ENCODE assay signal across 18 cellular contexts in genomic region chr1:228096416-228097332, GRCh38. TPM values are rescaled to one million over a fixed set of nuclear protein-coding genes. Genes with fewer than 3 reads are reported as not detected.
DNase-seq lines count a peak whose midpoint lies in the region; ATAC-seq and TF ChIP-seq lines count a peak whose summit lies in the region.
"Had no signal": no experiment of that assay in that cellular context is flagged by ENCODE, and none has a peak within 500 bp of the region (broad histone marks: within the 10 kb centered on the region; RNA-seq: fewer than 3 reads in every experiment).

No MANE protein-coding gene starts in this region.

- H3K9me3 ChIP-seq in upper lobe of right lung: peaks cover 5% of the 10 kb centered on the region
- H3K9me3 ChIP-seq: ovary had no signal

- H3K27me3 ChIP-seq in upper lobe of right lung: no peaks in the 10 kb centered on the region
- H3K27me3 ChIP-seq: heart right ventricle, ovary, uterus had no signal

- H3K4me1 ChIP-seq in upper lobe of right lung: peaks cover 26% of the 10 kb centered on the region

- no peak overlapping the region for H3K27ac ChIP-seq in upper lobe of right lung
- H3K27ac ChIP-seq: heart right ventricle, ovary, uterus had no signal

- peaks cover 8 to 10% of the 10 kb centered on the region in 2 donors for H3K9me3 Mint-ChIP-seq in activated naive CD4-positive, alpha-beta T cell treated with anti-CD3 and anti-CD28 coated beads, Interleukin-2, amount 50 U/mL, for 72 hours

- ATAC-seq in activated naive CD4-positive, alpha-beta T cell treated with anti-CD3 and anti-CD28 coated beads, Interleukin-2, amount 50 U/mL, for 72 hours: no peak
- no peak for ATAC-seq in left lobe of liver
- no peak for ATAC-seq in upper lobe of right lung
- no peak for ATAC-seq in HG02798 (IDR thresholded peaks at IDR 0.05; ENCODE audit: poor library complexity, unreplicated experiment)
- ATAC-seq in GM18519 (IDR thresholded peaks at IDR 0.05; ENCODE audit: low FRiP score, unreplicated experiment): no peak
- ATAC-seq: mucosa of descending colon had no signal

- H3K36me3 ChIP-seq in upper lobe of right lung: peaks cover 61% of the 10 kb centered on the region
- H3K36me3 ChIP-seq: ovary, uterus had no signal

- no peak for TF ChIP-seq CTCF in upper lobe of right lung (IDR thresholded peaks at IDR 0.05)

- H3K4me3 ChIP-seq in upper lobe of right lung: no peak overlapping the region
- H3K4me3 ChIP-seq: heart right ventricle, mucosa of descending colon, ovary, uterus had no signal

- peaks cover 30 to 42% of the 10 kb centered on the region in 2 donors for H3K36me3 Mint-ChIP-seq in activated naive CD4-positive, alpha-beta T cell treated with anti-CD3 and anti-CD28 coated beads, Interleukin-2, amount 50 U/mL, for 72 hours

- H3K27ac Mint-ChIP-seq in activated naive CD4-positive, alpha-beta T cell treated with anti-CD3 and anti-CD28 coated beads, Interleukin-2, amount 50 U/mL, for 72 hours: peak overlapping the region; percentile 28 to 44
- H3K27ac Mint-ChIP-seq: activated CD4-positive, alpha-beta T cell treated with anti-CD3 and anti-CD28 coated beads, Interleukin-2, amount 10 ng/mL, durations not matched to agents 7 days and 5 days had no signal

- peak in 1 of 2 donors; percentile 40 for DNase-seq in activated naive CD4-positive, alpha-beta T cell treated with anti-CD3 and anti-CD28 coated beads, Interleukin-2, amount 50 U/mL, for 72 hours (ENCODE audit: low spot score in 2 of 2)
- DNase-seq in activated naive CD4-positive, alpha-beta T cell (lab: John Stamatoyannopoulos, UW): no peak
- DNase-seq in HuH-7.5 (ENCODE audit: low spot score) (peak; percentile 3), left lobe of liver (ENCODE audit: low spot score) (peak; percentile 41), upper lobe of right lung (peak; percentile 63), SHP77 (lab: John Stamatoyannopoulos, UW) (no peak)
- DNase-seq: activated CD4-positive, alpha-beta T cell treated with anti-CD3 and anti-CD28 coated beads, Interleukin-2, amount 10 ng/mL, durations not matched to agents 7 days and 5 days; DMS 273 treated with DMSO at 0.1 percent for 48 hours; heart right ventricle; NCI-H146; NCI-H226; SIG-M5; stimulated activated naive CD4-positive, alpha-beta T cell had no signal

- intact Hi-C loops in upper lobe of right lung (cut with DNase I): no loop called here

RNA-seq across cellular contexts. Expression of gene C1orf35, which starts 6.5 kb away (rescaled TPM):
- total RNA-seq in activated naive CD4-positive, alpha-beta T cell treated with anti-CD3 and anti-CD28 coated beads, Interleukin-2, amount 50 U/mL, for 72 hours: 10 to 100 TPM; 17.6 to 19.4 TPM
- total RNA-seq in left lobe of liver (6.9 TPM), upper lobe of right lung (12.5 TPM)

RNA-seq across cellular contexts. Expression of gene MRPL55, which starts 12.4 kb away (rescaled TPM):
- total RNA-seq in activated naive CD4-positive, alpha-beta T cell treated with anti-CD3 and anti-CD28 coated beads, Interleukin-2, amount 50 U/mL, for 72 hours: 10 to 100 TPM; 50.6 to 52.5 TPM
- total RNA-seq in left lobe of liver: 38.0 TPM
- 39.9 TPM for total RNA-seq in upper lobe of right lung

RNA-seq across cellular contexts. Expression of gene ARF1, which starts 14.2 kb away (rescaled TPM):
- 100 to 1,000 TPM; 308 to 333 TPM for total RNA-seq in activated naive CD4-positive, alpha-beta T cell treated with anti-CD3 and anti-CD28 coated beads, Interleukin-2, amount 50 U/mL, for 72 hours
- 172 TPM for total RNA-seq in left lobe of liver
- total RNA-seq in upper lobe of right lung: 397 TPM

RNA-seq across cellular contexts. Expression of gene GUK1, which starts 43.4 kb away (rescaled TPM):
- 100 to 1,000 TPM; 206 to 293 TPM for total RNA-seq in activated naive CD4-positive, alpha-beta T cell treated with anti-CD3 and anti-CD28 coated beads, Interleukin-2, amount 50 U/mL, for 72 hours
- total RNA-seq in left lobe of liver (128 TPM), upper lobe of right lung (203 TPM)

RNA-seq across cellular contexts. Expression of gene GJC2, which starts 53.1 kb away (rescaled TPM):
- under 1 TPM; 0.16 to 0.86 TPM for total RNA-seq in activated naive CD4-positive, alpha-beta T cell treated with anti-CD3 and anti-CD28 coated beads, Interleukin-2, amount 50 U/mL, for 72 hours
- total RNA-seq in left lobe of liver (0.50 TPM), upper lobe of right lung (6.9 TPM)

Comparison
In these comparisons a context has a peak if more than half of its experiments do, and no peak if none do; other contexts are left out.
1. DNase-seq: peak in HuH-7.5 (single experiment), left lobe of liver (single experiment) and upper lobe of right lung (single experiment); none in activated naive CD4-positive, alpha-beta T cell (0 of 4) and SHP77 (0 of 2).